19 cellular contexts compared by ENCODE assay signal in the genomic region with DNA sequence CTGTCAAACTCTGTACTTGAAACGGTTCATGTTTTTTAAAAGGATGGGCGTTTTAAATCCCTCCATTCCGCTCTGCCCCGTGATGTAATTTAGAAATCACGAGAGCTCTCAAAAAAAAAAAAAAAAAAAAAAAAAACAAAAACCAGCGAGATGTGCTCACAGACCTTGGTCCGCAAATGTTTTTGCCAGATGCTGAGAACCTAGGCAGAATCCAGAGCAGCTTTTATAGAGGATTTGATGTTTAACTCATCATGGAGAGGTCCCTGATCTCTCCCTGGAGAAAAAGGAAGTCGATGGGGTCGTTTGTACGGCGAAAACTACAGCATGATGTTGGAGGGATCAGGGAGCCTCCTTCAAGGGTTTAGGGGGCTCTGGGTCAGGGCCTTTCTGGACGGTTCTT.
"Had no signal": no experiment of that assay in that cellular context is flagged by ENCODE, and none has a peak within 500 bp of the region (broad histone marks: within the 10 kb centered on the region; RNA-seq: fewer than 3 reads in every experiment).

No MANE protein-coding gene starts in this region.

- H3K9me3 Mint-ChIP-seq: memory B cell; natural killer cell treated with Interleukin-12 subunit alpha and Interleukin-12 subunit beta and Interleukin-15 and Interleukin-18, amount 100 ng/mL, for 72 hours had no signal

- H3K36me3 Mint-ChIP-seq: memory B cell; natural killer cell treated with Interleukin-12 subunit alpha and Interleukin-12 subunit beta and Interleukin-15 and Interleukin-18, amount 100 ng/mL, for 72 hours had no signal

- FAIRE-seq: kidney had no signal

- H3K27me3 ChIP-seq: thyroid gland had no signal

- H3K27ac Mint-ChIP-seq: memory B cell; natural killer cell treated with Interleukin-12 subunit alpha and Interleukin-12 subunit beta and Interleukin-15 and Interleukin-18, amount 100 ng/mL, for 72 hours; type B pancreatic cell had no signal

- H3K9me3 ChIP-seq: lower lobe of right lung, neutrophil, thyroid gland had no signal

- H3K4me3 ChIP-seq: dorsolateral prefrontal cortex, gastroesophageal sphincter, left ventricle myocardium inferior, lower lobe of right lung, thyroid gland had no signal

- H3K4me3 Mint-ChIP-seq: memory B cell; natural killer cell treated with Interleukin-12 subunit alpha and Interleukin-12 subunit beta and Interleukin-15 and Interleukin-18, amount 100 ng/mL, for 72 hours; stimulated activated naive B cell treated with anti-CD40 and anti-IgM and Interleukin-4, amounts not matched to agents 10 μg/mL and 1 μg/mL and 100 μg/mL, for 72 hours; type B pancreatic cell had no signal

- H3K27ac ChIP-seq: dorsolateral prefrontal cortex, gastroesophageal sphincter, lower lobe of right lung, neutrophil, skin epidermis, thyroid gland had no signal

- H3K4me1 ChIP-seq: gastroesophageal sphincter, left ventricle myocardium inferior, lower lobe of right lung, thyroid gland had no signal

- DNase-seq: cortex of kidney; dorsolateral prefrontal cortex; effector CD8-positive, alpha-beta T cell; kidney; left cardiac atrium; left ventricle myocardium inferior; lower lobe of right lung; midbrain; posterior cingulate gyrus; stimulated activated CD4-positive, alpha-beta T cell treated with anti-CD3 and anti-CD28 coated beads, Interleukin-2, amount 100 ng/mL, for 24 hours; stimulated activated CD4-positive, alpha-beta T cell treated with anti-CD3 and anti-CD28 coated beads, Interleukin-4, amount 100 ng/mL, for 4 hours; stimulated activated naive B cell treated with anti-CD40 and anti-IgM and Interleukin-4, amounts not matched to agents 10 μg/mL and 1 μg/mL and 100 μg/mL, for 72 hours; thyroid gland had no signal

- H3K36me3 ChIP-seq: gastroesophageal sphincter, left ventricle myocardium inferior, lower lobe of right lung, neutrophil, thyroid gland had no signal
